Comparison of ENCODE assay signal across 30 cellular contexts in the genomic region with DNA sequence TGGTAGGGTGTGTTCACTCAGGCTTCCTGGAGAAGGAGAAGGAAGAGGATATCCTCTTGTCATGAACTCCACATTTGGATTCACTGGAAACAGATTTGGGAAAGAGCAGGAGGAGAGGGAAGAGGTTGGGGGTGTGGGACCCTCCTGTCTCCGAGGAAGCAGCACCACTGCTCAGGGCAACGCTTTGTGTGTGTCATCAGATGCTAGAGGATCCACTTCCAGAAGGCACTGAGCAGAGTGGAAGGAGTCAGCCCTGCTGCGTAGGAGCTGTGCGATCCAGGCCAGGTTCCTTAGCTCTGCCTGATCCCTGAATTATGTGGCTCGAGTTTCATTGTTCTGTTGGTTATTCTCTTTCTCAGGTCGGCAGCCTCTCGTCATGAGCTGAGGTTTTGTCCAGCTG. TPM values are rescaled to one million over a fixed set of nuclear protein-coding genes. Genes with fewer than 3 reads are reported as not detected.
A peak's percentile ranks its signal among the peaks of the same experiment; 100 is the strongest.
DNase-seq lines count a peak whose midpoint lies in the region; ATAC-seq, FAIRE-seq and TF ChIP-seq lines count a peak whose summit lies in the region.
"Had no signal": no experiment of that assay in that cellular context is flagged by ENCODE, and none has a peak within 500 bp of the region (broad histone marks: within the 10 kb centered on the region; RNA-seq: fewer than 3 reads in every experiment).

No MANE protein-coding gene starts in this region.

- H3K27ac ChIP-seq in right lobe of liver = no peak overlapping the region
- no peak overlapping the region for H3K27ac ChIP-seq in HepG2 (ENCODE audit: extremely low read length, insufficient read depth, low read length)
- H3K27ac ChIP-seq in esophagus muscularis mucosa (replicated peaks in 1 of 4) = peak overlapping the region in 1 of 4 donors; percentile 26
- H3K27ac ChIP-seq: brain microvascular endothelial cell, hepatocyte, Peyer's patch, SJSA1 had no signal

- no peak overlapping the region for H3K4me2 ChIP-seq in HepG2 (ENCODE audit: low read depth, low read length)
- H3K4me2 ChIP-seq: hepatocyte had no signal

- CTCF ChIA-PET in HepG2 (lab: Yijun Ruan, JAX; ENCODE audit: low intra/inter-chr PET ratio, low total read pairs) = no interaction called here

- BruUV-seq in HepG2 (replicated peaks; lab: Mats Ljungman, UMichigan) = no TSS peak

- H3K4me3 ChIP-seq in right lobe of liver = no peak overlapping the region
- no peak overlapping the region for H3K4me3 ChIP-seq in HepG2 (replicated peaks in 1 of 3; ENCODE audit: insufficient read depth in 1 of 3, low read depth in 2 of 3, low read length in 3 of 3)
- H3K4me3 ChIP-seq in esophagus muscularis mucosa = no peak overlapping the region
- H3K4me3 ChIP-seq: adrenal gland, hepatocyte, Peyer's patch, SJSA1 had no signal

- no peak overlapping the region for H3K9ac ChIP-seq in HepG2 (ENCODE audit: insufficient read depth, low read depth, low read length)

- peaks cover 20% of the 10 kb centered on the region for H3K4me1 Mint-ChIP-seq in osteocyte (ENCODE audit: unreplicated experiment)
- H3K4me1 Mint-ChIP-seq: IgD-negative memory B cell, immature natural killer cell, neural crest cell had no signal

- H4K20me1 ChIP-seq in HepG2 (ENCODE audit: insufficient read depth, low read length) = peaks cover 41% of the 10 kb centered on the region

- FAIRE-seq in HepG2 (lab: Jason Lieb, UNC) = no peak
- FAIRE-seq: GM19239 had no signal

- ATAC-seq in right lobe of liver (peak; percentile 29 to 60 (median 34)), HepG2 (no peak), HG02571 (IDR thresholded peaks at IDR 0.05; ENCODE audit: unreplicated experiment) (no peak)
- ATAC-seq: esophagus mucosa; HCT116; stimulated activated naive B cell treated with anti-CD40 and anti-IgM and Interleukin-4, amounts not matched to agents 10 μg/mL and 1 μg/mL and 100 μg/mL, for 72 hours; T-helper 17 cell had no signal

- no peak overlapping the region for H3K4me3 Mint-ChIP-seq in osteocyte (ENCODE audit: unreplicated experiment)
- H3K4me3 Mint-ChIP-seq: IgD-negative memory B cell; immature natural killer cell; neural crest cell; stimulated activated naive B cell treated with anti-CD40 and anti-IgM and Interleukin-4, amounts not matched to agents 10 μg/mL and 1 μg/mL and 100 μg/mL, for 72 hours; T-helper 17 cell had no signal

- TF ChIP-seq CTCF in right lobe of liver (IDR thresholded peaks at IDR 0.05) (no peak), HepG2 (CRISPR knock-in tag; IDR thresholded peaks at IDR 0.05) (no peak), esophagus muscularis mucosa (IDR thresholded peaks at IDR 0.05) (no peak), osteocyte (IDR thresholded peaks at IDR 0.05) (no peak)

- H3K9me3 ChIP-seq in right lobe of liver (no peaks in the 10 kb centered on the region), HepG2 (ENCODE audit: low read length) (no peaks in the 10 kb centered on the region), esophagus muscularis mucosa (no peaks in the 10 kb centered on the region)
- H3K9me3 ChIP-seq: adrenal gland, Peyer's patch, SJSA1 had no signal

- no peak for DNase-seq in right lobe of liver
- DNase-seq in HepG2 (ENCODE audit: low spot score) = no peak
- peak; percentile 86 for DNase-seq in esophagus muscularis mucosa (ENCODE audit: extremely low spot score)
- DNase-seq in osteocyte (ENCODE audit: extremely low spot score, unreplicated experiment) = peak; percentile 38
- no peak for DNase-seq in stimulated activated CD4-positive, alpha-beta T cell treated with anti-CD3 and anti-CD28 coated beads, Interleukin-12 subunit alpha, Interleukin-12 subunit beta, amount 100 ng/mL, for 4 hours
- no peak for DNase-seq in T-helper 2 cell
- DNase-seq: activated CD4-positive, alpha-beta T cell treated with anti-CD3 and anti-CD28 coated beads for 4 hours; activated CD8-positive, alpha-beta memory T cell treated with anti-CD3 and anti-CD28 coated beads for 24 hours; activated naive CD4-positive, alpha-beta T cell; activated T-cell treated with anti-CD3 and anti-CD28 coated beads, Interleukin-2, amount 50 U/mL, for 48 hours; brain microvascular endothelial cell; DMS 273 treated with DMSO at 0.1 percent for 48 hours; effector CD8-positive, alpha-beta T cell; foreskin melanocyte; immature natural killer cell; NCI-H1105; NCI-H2081; stimulated activated CD4-positive, alpha-beta T cell treated with anti-CD3 and anti-CD28 coated beads, Interleukin-2, amount 100 ng/mL, for 48 hours; stimulated activated naive B cell treated with anti-CD40 and anti-IgM and Interleukin-4, amounts not matched to agents 10 μg/mL and 1 μg/mL and 100 μg/mL, for 72 hours; T-helper 17 cell had no signal

- H2AFZ ChIP-seq in HepG2 (ENCODE audit: low read length) = no peak overlapping the region
- H2AFZ ChIP-seq: hepatocyte had no signal

- in situ Hi-C loops in HepG2 (cut with HindIII; ENCODE audit: extremely low pct_ligation_motif_present, low pct_unique_long_range_greater_than_20kb) = no loop called here

- no peak for TF ChIP-seq RAD21 in HepG2 (CRISPR knock-in tag; IDR thresholded peaks at IDR 0.05)

- no peak for TF ChIP-seq POLR2A in right lobe of liver (IDR thresholded peaks at IDR 0.05)
- TF ChIP-seq POLR2A in HepG2 (IDR thresholded peaks at IDR 0.05; ENCODE audit: insufficient read depth in 1 of 2, low read depth in 2 of 2, low read length in 2 of 2) = no peak
- no peak for TF ChIP-seq POLR2A in esophagus muscularis mucosa (IDR thresholded peaks at IDR 0.05; ENCODE audit: low read depth)

- intact Hi-C loops in right lobe of liver (cut with DNase I) (no loop called here), HepG2 (cut with micrococcal nuclease; ENCODE audit: unreplicated experiment) (no loop called here), esophagus muscularis mucosa (cut with DNase I) (no loop called here)

- no peaks in the 10 kb centered on the region for H3K9me3 Mint-ChIP-seq in osteocyte (ENCODE audit: unreplicated experiment)
- H3K9me3 Mint-ChIP-seq: IgD-negative memory B cell; immature natural killer cell; neural crest cell; stimulated activated naive B cell treated with anti-CD40 and anti-IgM and Interleukin-4, amounts not matched to agents 10 μg/mL and 1 μg/mL and 100 μg/mL, for 72 hours had no signal

- no peaks in the 10 kb centered on the region for H3K36me3 ChIP-seq in right lobe of liver
- H3K36me3 ChIP-seq in HepG2 (replicated peaks in 1 of 2; ENCODE audit: control insufficient read depth in 1 of 2, insufficient read depth in 2 of 2, low read length in 2 of 2) = peaks cover 25 to 75% of the 10 kb centered on the region in 2 experiments
- no peaks in the 10 kb centered on the region for H3K36me3 ChIP-seq in esophagus muscularis mucosa
- H3K36me3 ChIP-seq: adrenal gland, brain microvascular endothelial cell, SJSA1 had no signal

- POLR2A ChIA-PET in HepG2 (lab: Yijun Ruan, JAX) = interaction anchor here (1.6 kb wide), 1 partner anchor 15 kb away, joined by 7 read pairs; no protein-coding TSS in a partner anchor

- WGBS in right lobe of liver (ENCODE audit: insufficient coverage, low coverage, low lambda C conversion rate, missing lambda C conversion rate) = 70% methylated on average over 6 of the region's 7 CpGs
- WGBS in HepG2 (ENCODE audit: low lambda C conversion rate) = 96% methylated on average over 7 of the region's 7 CpGs
- WGBS in esophagus muscularis mucosa = 86% methylated on average over 7 of the region's 7 CpGs

- H3K4me1 ChIP-seq in right lobe of liver (no peaks in the 10 kb centered on the region), HepG2 (ENCODE audit: insufficient read depth, low read length) (peaks cover 46% of the 10 kb centered on the region), esophagus muscularis mucosa (peaks cover 5 to 16% (median 10%) of the 10 kb centered on the region in 4 donors)
- H3K4me1 ChIP-seq: adrenal gland had no signal

- H3K27ac Mint-ChIP-seq in osteocyte (ENCODE audit: unreplicated experiment) = no peak overlapping the region
- H3K27ac Mint-ChIP-seq: IgD-negative memory B cell; immature natural killer cell; stimulated activated naive B cell treated with anti-CD40 and anti-IgM and Interleukin-4, amounts not matched to agents 10 μg/mL and 1 μg/mL and 100 μg/mL, for 72 hours; T-helper 17 cell had no signal

- TF ChIP-seq EP300 in HepG2 (IDR thresholded peaks at IDR 0.05; ENCODE audit: low read depth in 2 of 2, low read length in 2 of 2) (no peak), HepG2 (CRISPR knock-in tag; IDR thresholded peaks at IDR 0.05; ENCODE audit: borderline replicate concordance) (no peak), esophagus muscularis mucosa (IDR thresholded peaks at IDR 0.05) (no peak)

- H3K27me3 ChIP-seq in right lobe of liver (no peaks in the 10 kb centered on the region), HepG2 (ENCODE audit: control insufficient read depth in 1 of 2, insufficient read depth in 2 of 2, low read length in 2 of 2) (no peaks in the 10 kb centered on the region), esophagus muscularis mucosa (no peaks in the 10 kb centered on the region)
- H3K27me3 ChIP-seq: adrenal gland, brain microvascular endothelial cell, hepatocyte, Peyer's patch, SJSA1 had no signal

- peaks cover 89% of the 10 kb centered on the region for H3K79me2 ChIP-seq in HepG2 (ENCODE audit: insufficient read depth, low read length)

- H3K36me3 Mint-ChIP-seq in osteocyte (ENCODE audit: unreplicated experiment) = peaks cover 9% of the 10 kb centered on the region
- H3K36me3 Mint-ChIP-seq: stimulated activated naive B cell treated with anti-CD40 and anti-IgM and Interleukin-4, amounts not matched to agents 10 μg/mL and 1 μg/mL and 100 μg/mL, for 72 hours had no signal

- H3K27me3 Mint-ChIP-seq in osteocyte (ENCODE audit: unreplicated experiment) = no peaks in the 10 kb centered on the region
- H3K27me3 Mint-ChIP-seq: stimulated activated naive B cell treated with anti-CD40 and anti-IgM and Interleukin-4, amounts not matched to agents 10 μg/mL and 1 μg/mL and 100 μg/mL, for 72 hours; T-helper 17 cell had no signal

RNA-seq across cellular contexts. Expression of a gene that starts 37.3 kb away (rescaled TPM):
- total RNA-seq in right lobe of liver = 100 to 1,000 TPM in 1 of 6 experiments, 10 to 100 TPM in 5; 62.0 to 129 (median 81.7) TPM
- total RNA-seq in HepG2 (2016; rRNA removed; fragmentation: Illumina TruSeq; extraction: Trizol) = 110 and 135 TPM in 2 replicates
- 19.7 and 22.7 TPM in 2 replicates for total RNA-seq in HepG2 (2016; cell fraction: cytosol; rRNA removed; fragmentation: Illumina TruSeq; extraction: Trizol; ENCODE audit: low read depth)
- total RNA-seq in HepG2 (2016; cell fraction: insoluble cytoplasmic fraction; rRNA removed; fragmentation: Illumina TruSeq; extraction: Trizol) = 109 and 122 TPM in 2 replicates
- 29.6 and 31.5 TPM in 2 replicates for total RNA-seq in HepG2 (2016; cell fraction: membrane; rRNA removed; fragmentation: Illumina TruSeq; extraction: Trizol)
- 104 and 120 TPM in 2 replicates for total RNA-seq in HepG2 (2016; cell fraction: nucleus; rRNA removed; fragmentation: Illumina TruSeq; extraction: Trizol)
- 109 and 112 TPM in 2 replicates for polyA plus RNA-seq in HepG2 (2011; rRNA removed)
- 71.5 and 85.0 TPM in 2 replicates for polyA plus RNA-seq in HepG2 (2011; cell fraction: cytosol; rRNA removed)
- 238 and 261 TPM in 2 replicates for polyA plus RNA-seq in HepG2 (2011; cell fraction: nucleus; rRNA removed)
- 110 and 201 TPM in 2 replicates for polyA plus RNA-seq in HepG2 (2012)
- 3.9 and 4.9 TPM in 2 replicates for polyA plus RNA-seq in HepG2 (2016; cell fraction: cytosol; fragmentation: Illumina TruSeq; extraction: Trizol; ENCODE audit: low read depth)
- polyA plus RNA-seq in HepG2 (2016; cell fraction: insoluble cytoplasmic fraction; fragmentation: Illumina TruSeq; extraction: Trizol; ENCODE audit: low read depth) = 110 and 122 TPM in 2 replicates
- polyA plus RNA-seq in HepG2 (2016; cell fraction: membrane; fragmentation: Illumina TruSeq; extraction: Trizol; ENCODE audit: low read depth) = 11.6 and 12.9 TPM in 2 replicates
- 155 and 164 TPM in 2 replicates for polyA plus RNA-seq in HepG2 (2016; cell fraction: nucleus; fragmentation: Illumina TruSeq; extraction: Trizol; ENCODE audit: insufficient read depth, low read depth)
- polyA minus RNA-seq in HepG2 (2011; rRNA and poly(A)+ RNA removed; ENCODE audit: low replicate concordance) = 13.0 and 80.7 TPM in 2 replicates
- polyA minus RNA-seq in HepG2 (2011; cell fraction: cytosol; rRNA and poly(A)+ RNA removed) = 99.2 and 104 TPM in 2 replicates
- 157 and 183 TPM in 2 replicates for polyA minus RNA-seq in HepG2 (2011; cell fraction: nucleus; rRNA and poly(A)+ RNA removed)
- total RNA-seq in esophagus muscularis mucosa = 100 to 1,000 TPM; 101 to 172 (median 125) TPM
- 42.7 and 47.9 TPM in 2 replicates for total RNA-seq in osteocyte

Comparison
In these comparisons a context has a peak if more than half of its experiments do, and no peak if none do; other contexts are left out.
1. ATAC-seq: peak in right lobe of liver (4 of 4); none in HepG2 (single experiment) and HG02571 (single experiment).
2. DNase-seq: peak in esophagus muscularis mucosa (single experiment) and osteocyte (single experiment); none in right lobe of liver (0 of 3), HepG2 (single experiment), stimulated activated CD4-positive, alpha-beta T cell treated with anti-CD3 and anti-CD28 coated beads, Interleukin-12 subunit alpha, Interleukin-12 subunit beta, amount 100 ng/mL, for 4 hours (single experiment) and T-helper 2 cell (0 of 5).